1 cellular context compared by ENCODE assay signal in the genomic region with DNA sequence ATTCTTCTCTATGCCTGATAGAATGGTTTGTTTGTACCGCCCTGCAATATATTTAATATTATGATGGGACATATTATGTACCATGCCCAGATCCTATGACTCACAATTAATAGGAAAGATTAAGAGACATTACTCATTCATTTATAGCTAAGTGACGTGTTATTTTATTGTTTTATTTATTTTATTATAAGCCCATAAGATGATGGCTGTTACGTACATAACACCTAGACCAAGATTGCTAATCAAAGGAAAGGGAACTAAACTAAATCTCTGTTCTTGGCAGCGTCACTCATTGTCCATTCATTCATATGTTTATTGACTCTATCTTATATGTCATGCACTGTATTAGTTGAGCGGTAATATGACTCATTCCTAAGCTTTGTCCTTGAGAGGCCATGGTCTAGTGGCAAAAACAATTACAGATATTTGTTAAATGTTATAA.
TF ChIP-seq lines count a peak whose summit lies in the region.

No MANE protein-coding gene starts in this region.

TF ChIP-seq in HepG2, 621 proteins besides CTCF, POLR2A, EP300 and RAD21 (continued from another document):
- TF ChIP-seq ATF7-NPFF (CRISPR knock-in tag; IDR thresholded peaks at IDR 0.05; ENCODE audit: low read depth), result no peak
- TF ChIP-seq, protein P1, sequence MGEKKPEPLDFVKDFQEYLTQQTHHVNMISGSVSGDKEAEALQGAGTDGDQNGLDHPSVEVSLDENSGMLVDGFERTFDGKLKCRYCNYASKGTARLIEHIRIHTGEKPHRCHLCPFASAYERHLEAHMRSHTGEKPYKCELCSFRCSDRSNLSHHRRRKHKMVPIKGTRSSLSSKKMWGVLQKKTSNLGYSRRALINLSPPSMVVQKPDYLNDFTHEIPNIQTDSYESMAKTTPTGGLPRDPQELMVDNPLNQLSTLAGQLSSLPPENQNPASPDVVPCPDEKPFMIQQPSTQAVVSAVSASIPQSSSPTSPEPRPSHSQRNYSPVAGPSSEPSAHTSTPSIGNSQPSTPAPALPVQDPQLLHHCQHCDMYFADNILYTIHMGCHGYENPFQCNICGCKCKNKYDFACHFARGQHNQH (CRISPR knock-in tag; IDR thresholded peaks at IDR 0.05), result no peak
- TF ChIP-seq TBX3 (IDR thresholded peaks at IDR 0.05; ENCODE audit: borderline replicate concordance), result peak; percentile 18; the same call in 1 of the 2 replicates
- TF ChIP-seq CREB1 (IDR thresholded peaks at IDR 0.05), result peak; percentile 68
- no peak for TF ChIP-seq CREB1 (CRISPR knock-in tag; IDR thresholded peaks at IDR 0.05)
- TF ChIP-seq SOX13 (IDR thresholded peaks at IDR 0.05), result no peak
- peak in 1 of 2 experiments; percentile 94; a peak in 2 of 4 replicates for TF ChIP-seq SOX13 (CRISPR knock-in tag; conservative IDR thresholded peaks at IDR 0.05 in 1 of 2, IDR thresholded peaks at IDR 0.05 in 1 of 2)
- TF ChIP-seq CREM (IDR thresholded peaks at IDR 0.05), result 0 out of 2 replicates have a peak, but pooled peaks have one; percentile 21
- no peak for TF ChIP-seq CREM (CRISPR knock-in tag; IDR thresholded peaks at IDR 0.05)
- peak; percentile 62; the same call in 1 of the 2 replicates for TF ChIP-seq FOSL2 (CRISPR knock-in tag; IDR thresholded peaks at IDR 0.05)
- no peak for TF ChIP-seq FOXP1 (IDR thresholded peaks at IDR 0.05)
- TF ChIP-seq FOXP1 (CRISPR knock-in tag; IDR thresholded peaks at IDR 0.05), result peak; percentile 39
- peak; percentile 27; the same call in 1 of the 2 replicates for TF ChIP-seq FOXA3 (CRISPR knock-in tag; IDR thresholded peaks at IDR 0.05)
- TF ChIP-seq, protein P2, sequence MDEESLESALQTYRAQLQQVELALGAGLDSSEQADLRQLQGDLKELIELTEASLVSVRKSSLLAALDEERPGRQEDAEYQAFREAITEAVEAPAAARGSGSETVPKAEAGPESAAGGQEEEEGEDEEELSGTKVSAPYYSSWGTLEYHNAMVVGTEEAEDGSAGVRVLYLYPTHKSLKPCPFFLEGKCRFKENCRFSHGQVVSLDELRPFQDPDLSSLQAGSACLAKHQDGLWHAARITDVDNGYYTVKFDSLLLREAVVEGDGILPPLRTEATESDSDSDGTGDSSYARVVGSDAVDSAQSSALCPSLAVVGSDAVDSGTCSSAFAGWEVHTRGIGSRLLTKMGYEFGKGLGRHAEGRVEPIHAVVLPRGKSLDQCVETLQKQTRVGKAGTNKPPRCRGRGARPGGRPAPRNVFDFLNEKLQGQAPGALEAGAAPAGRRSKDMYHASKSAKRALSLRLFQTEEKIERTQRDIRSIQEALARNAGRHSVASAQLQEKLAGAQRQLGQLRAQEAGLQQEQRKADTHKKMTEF (CRISPR knock-in tag; IDR thresholded peaks at IDR 0.05), result 0 out of 2 replicates have a peak, but pooled peaks have one; percentile 25
- TF ChIP-seq SOX6 (IDR thresholded peaks at IDR 0.05), result no peak
- TF ChIP-seq SOX6 (CRISPR knock-in tag; IDR thresholded peaks at IDR 0.05), result peak; percentile 52; the same call in 1 of the 2 replicates
- peak; percentile 29; the same call in 1 of the 2 replicates for TF ChIP-seq HMG20A (CRISPR knock-in tag; IDR thresholded peaks at IDR 0.05; ENCODE audit: borderline replicate concordance)
